2 cellular contexts compared by ENCODE assay signal in the genomic region with DNA sequence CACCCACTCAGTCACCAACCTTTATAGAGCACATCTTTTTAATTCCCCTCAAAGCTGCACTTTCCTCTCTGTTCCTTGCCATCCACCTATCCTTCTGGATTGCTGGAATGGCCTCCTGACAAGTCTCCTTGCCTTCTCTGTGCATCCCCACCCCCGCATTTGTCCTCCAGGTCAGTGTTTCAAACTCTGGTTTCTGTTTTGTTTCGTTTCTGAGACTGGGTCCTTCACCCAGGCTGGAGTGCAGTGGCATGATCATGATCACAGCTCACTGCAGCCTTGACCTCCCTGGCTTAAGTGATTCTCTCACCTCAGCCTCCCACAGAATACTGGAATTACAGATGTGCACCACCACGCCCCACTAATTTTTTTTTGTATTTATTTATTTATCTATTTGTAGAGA.
A peak's percentile ranks its signal among the peaks of the same experiment; 100 is the strongest.
TF ChIP-seq lines count a peak whose summit lies in the region.

No MANE protein-coding gene starts in this region.

TF ChIP-seq in IMR-90, 13 proteins besides CTCF, POLR2A, EP300 and RAD21 (continued from another document):
- TF ChIP-seq, protein P1, sequence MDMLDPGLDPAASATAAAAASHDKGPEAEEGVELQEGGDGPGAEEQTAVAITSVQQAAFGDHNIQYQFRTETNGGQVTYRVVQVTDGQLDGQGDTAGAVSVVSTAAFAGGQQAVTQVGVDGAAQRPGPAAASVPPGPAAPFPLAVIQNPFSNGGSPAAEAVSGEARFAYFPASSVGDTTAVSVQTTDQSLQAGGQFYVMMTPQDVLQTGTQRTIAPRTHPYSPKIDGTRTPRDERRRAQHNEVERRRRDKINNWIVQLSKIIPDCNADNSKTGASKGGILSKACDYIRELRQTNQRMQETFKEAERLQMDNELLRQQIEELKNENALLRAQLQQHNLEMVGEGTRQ (IDR thresholded peaks at IDR 0.05; ENCODE audit: low read depth, low read length): no peak
- no peak for TF ChIP-seq CEBPB (IDR thresholded peaks at IDR 0.05; ENCODE audit: low read depth, low read length)

TF ChIP-seq in HepG2, 621 proteins besides CTCF, POLR2A, EP300 and RAD21:
- TF ChIP-seq, protein P2, sequence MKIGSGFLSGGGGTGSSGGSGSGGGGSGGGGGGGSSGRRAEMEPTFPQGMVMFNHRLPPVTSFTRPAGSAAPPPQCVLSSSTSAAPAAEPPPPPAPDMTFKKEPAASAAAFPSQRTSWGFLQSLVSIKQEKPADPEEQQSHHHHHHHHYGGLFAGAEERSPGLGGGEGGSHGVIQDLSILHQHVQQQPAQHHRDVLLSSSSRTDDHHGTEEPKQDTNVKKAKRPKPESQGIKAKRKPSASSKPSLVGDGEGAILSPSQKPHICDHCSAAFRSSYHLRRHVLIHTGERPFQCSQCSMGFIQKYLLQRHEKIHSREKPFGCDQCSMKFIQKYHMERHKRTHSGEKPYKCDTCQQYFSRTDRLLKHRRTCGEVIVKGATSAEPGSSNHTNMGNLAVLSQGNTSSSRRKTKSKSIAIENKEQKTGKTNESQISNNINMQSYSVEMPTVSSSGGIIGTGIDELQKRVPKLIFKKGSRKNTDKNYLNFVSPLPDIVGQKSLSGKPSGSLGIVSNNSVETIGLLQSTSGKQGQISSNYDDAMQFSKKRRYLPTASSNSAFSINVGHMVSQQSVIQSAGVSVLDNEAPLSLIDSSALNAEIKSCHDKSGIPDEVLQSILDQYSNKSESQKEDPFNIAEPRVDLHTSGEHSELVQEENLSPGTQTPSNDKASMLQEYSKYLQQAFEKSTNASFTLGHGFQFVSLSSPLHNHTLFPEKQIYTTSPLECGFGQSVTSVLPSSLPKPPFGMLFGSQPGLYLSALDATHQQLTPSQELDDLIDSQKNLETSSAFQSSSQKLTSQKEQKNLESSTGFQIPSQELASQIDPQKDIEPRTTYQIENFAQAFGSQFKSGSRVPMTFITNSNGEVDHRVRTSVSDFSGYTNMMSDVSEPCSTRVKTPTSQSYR (CRISPR knock-in tag; IDR thresholded peaks at IDR 0.05; ENCODE audit: borderline replicate concordance): peak; percentile 51; the same call in 1 of the 2 replicates
- no peak for TF ChIP-seq KDM4B (CRISPR knock-in tag; IDR thresholded peaks at IDR 0.05)
TF ChIP-seq in HepG2: peak in this region for 1.
